In the genomic region with DNA sequence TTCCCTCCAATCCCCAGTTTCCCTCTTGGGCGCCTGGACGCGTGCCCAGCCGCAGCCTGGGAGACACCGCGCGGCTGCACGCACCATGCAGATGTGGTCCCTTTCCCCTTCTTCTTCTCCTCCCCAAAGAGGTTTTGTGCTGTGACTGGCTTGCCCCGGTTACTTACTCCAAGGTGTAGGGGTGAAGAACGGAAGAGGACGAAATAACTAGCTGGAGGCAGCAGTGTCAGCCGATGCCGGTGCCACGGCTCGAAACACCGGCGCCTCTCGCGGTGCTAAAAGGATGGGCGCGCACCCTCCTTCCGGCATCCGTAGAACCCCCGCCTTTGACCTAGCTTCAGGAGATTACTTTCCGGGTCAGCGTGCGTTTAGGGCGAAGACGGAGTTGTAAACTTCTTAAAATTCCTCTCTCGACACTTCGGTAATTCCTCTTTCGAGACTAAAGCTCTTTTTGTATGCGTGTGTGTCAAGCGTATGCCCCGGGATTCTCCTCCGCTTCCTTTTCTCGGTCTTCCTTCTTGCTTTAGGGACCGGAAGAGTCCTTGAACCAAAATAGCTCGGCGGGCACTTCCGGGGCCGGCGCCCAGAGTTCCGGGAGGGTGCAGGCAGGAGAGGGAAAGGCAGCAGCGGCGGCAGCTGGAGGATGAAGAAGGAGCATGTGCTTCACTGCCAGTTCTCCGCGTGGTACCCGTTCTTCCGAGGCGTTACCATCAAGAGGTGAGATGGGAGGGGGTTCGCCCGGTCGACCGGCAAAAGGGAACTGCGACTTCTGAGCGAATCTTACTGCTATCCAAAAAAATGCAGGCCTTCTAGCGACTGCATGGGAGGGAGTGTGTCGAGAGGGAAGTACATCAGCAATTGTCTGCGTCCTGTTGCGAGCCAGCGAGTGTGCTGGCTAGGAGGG, we compare ENCODE assay signal across 1 cellular context.
A peak's percentile ranks its signal among the peaks of the same experiment; 100 is the strongest.
TF ChIP-seq lines count a peak whose summit lies in the region.

A gene with protein sequence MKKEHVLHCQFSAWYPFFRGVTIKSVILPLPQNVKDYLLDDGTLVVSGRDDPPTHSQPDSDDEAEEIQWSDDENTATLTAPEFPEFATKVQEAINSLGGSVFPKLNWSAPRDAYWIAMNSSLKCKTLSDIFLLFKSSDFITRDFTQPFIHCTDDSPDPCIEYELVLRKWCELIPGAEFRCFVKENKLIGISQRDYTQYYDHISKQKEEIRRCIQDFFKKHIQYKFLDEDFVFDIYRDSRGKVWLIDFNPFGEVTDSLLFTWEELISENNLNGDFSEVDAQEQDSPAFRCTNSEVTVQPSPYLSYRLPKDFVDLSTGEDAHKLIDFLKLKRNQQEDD (plus strand): TSS at position 586 of the 904 bp plus-strand sequence. CDS start 58 bp downstream, at position 644.
A gene (minus strand): TSS at position 289 of the 904 bp plus-strand sequence. CDS start 9,600 bp downstream, outside the sequence.

TF ChIP-seq in HepG2, 621 proteins besides CTCF, POLR2A, EP300 and RAD21 (continued from another document and continues in another):
- TF ChIP-seq, protein P1, sequence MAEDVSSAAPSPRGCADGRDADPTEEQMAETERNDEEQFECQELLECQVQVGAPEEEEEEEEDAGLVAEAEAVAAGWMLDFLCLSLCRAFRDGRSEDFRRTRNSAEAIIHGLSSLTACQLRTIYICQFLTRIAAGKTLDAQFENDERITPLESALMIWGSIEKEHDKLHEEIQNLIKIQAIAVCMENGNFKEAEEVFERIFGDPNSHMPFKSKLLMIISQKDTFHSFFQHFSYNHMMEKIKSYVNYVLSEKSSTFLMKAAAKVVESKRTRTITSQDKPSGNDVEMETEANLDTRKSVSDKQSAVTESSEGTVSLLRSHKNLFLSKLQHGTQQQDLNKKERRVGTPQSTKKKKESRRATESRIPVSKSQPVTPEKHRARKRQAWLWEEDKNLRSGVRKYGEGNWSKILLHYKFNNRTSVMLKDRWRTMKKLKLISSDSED (CRISPR knock-in tag; IDR thresholded peaks at IDR 0.05) = no peak
- TF ChIP-seq ZIK1 (CRISPR knock-in tag; IDR thresholded peaks at IDR 0.05; ENCODE audit: borderline replicate concordance, low read depth) = no peak
- TF ChIP-seq RAD51 (IDR thresholded peaks at IDR 0.05; ENCODE audit: borderline replicate concordance) = no peak
- TF ChIP-seq RARA (CRISPR knock-in tag; IDR thresholded peaks at IDR 0.05) = no peak; the same call in none of the 2 replicates
- TF ChIP-seq ZNF430 (CRISPR knock-in tag; IDR thresholded peaks at IDR 0.05) = peak; percentile 60; the same call in 1 of the 2 replicates
- peak; percentile 88 for TF ChIP-seq SAP130 (CRISPR knock-in tag; IDR thresholded peaks at IDR 0.05; ENCODE audit: low read depth)
- TF ChIP-seq, protein P2, sequence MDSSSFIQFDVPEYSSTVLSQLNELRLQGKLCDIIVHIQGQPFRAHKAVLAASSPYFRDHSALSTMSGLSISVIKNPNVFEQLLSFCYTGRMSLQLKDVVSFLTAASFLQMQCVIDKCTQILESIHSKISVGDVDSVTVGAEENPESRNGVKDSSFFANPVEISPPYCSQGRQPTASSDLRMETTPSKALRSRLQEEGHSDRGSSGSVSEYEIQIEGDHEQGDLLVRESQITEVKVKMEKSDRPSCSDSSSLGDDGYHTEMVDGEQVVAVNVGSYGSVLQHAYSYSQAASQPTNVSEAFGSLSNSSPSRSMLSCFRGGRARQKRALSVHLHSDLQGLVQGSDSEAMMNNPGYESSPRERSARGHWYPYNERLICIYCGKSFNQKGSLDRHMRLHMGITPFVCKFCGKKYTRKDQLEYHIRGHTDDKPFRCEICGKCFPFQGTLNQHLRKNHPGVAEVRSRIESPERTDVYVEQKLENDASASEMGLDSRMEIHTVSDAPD (CRISPR knock-in tag; IDR thresholded peaks at IDR 0.05) = peak; percentile 30; the same call in 1 of the 2 replicates
- TF ChIP-seq ZSCAN29 (CRISPR knock-in tag; conservative IDR thresholded peaks at IDR 0.05) = no peak
- no peak for TF ChIP-seq ZNF879 (CRISPR knock-in tag; IDR thresholded peaks at IDR 0.05)
- no peak for TF ChIP-seq ZNF724P (CRISPR knock-in tag; IDR thresholded peaks at IDR 0.05; ENCODE audit: borderline replicate concordance)
- TF ChIP-seq KMT2A (CRISPR knock-in tag; IDR thresholded peaks at IDR 0.05) = peak; percentile 95
- TF ChIP-seq, protein P3, sequence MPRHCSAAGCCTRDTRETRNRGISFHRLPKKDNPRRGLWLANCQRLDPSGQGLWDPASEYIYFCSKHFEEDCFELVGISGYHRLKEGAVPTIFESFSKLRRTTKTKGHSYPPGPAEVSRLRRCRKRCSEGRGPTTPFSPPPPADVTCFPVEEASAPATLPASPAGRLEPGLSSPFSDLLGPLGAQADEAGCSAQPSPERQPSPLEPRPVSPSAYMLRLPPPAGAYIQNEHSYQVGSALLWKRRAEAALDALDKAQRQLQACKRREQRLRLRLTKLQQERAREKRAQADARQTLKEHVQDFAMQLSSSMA (CRISPR knock-in tag; IDR thresholded peaks at IDR 0.05) = no peak
- no peak for TF ChIP-seq ZNF468 (CRISPR knock-in tag; IDR thresholded peaks at IDR 0.05)
- TF ChIP-seq HDAC2 (CRISPR knock-in tag; IDR thresholded peaks at IDR 0.05) = peak; percentile 46
- no peak for TF ChIP-seq ZBTB3 (CRISPR knock-in tag; IDR thresholded peaks at IDR 0.05; ENCODE audit: borderline replicate concordance, low read depth)
- no peak for TF ChIP-seq ZNF282 (IDR thresholded peaks at IDR 0.05; ENCODE audit: partially characterized antibody)
- peak; percentile 32; the same call in 1 of the 2 replicates for TF ChIP-seq ZSCAN9 (CRISPR knock-in tag; IDR thresholded peaks at IDR 0.05; ENCODE audit: borderline replicate concordance)
- no peak for TF ChIP-seq SUZ12 (IDR thresholded peaks at IDR 0.05; ENCODE audit: low read depth, low read length)
- TF ChIP-seq, protein P4, sequence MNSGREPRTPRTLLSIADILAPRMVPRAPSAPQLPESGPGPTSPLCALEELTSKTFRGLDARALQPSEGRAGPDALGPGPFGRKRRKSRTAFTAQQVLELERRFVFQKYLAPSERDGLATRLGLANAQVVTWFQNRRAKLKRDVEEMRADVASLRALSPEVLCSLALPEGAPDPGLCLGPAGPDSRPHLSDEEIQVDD (CRISPR knock-in tag; IDR thresholded peaks at IDR 0.05; ENCODE audit: borderline replicate concordance) = no peak
- peak; percentile 52; the same call in 1 of the 2 replicates for TF ChIP-seq HMG20B (CRISPR knock-in tag; conservative IDR thresholded peaks at IDR 0.05)
- TF ChIP-seq JUND (CRISPR knock-in tag; IDR thresholded peaks at IDR 0.05) = no peak
- TF ChIP-seq IKZF4 (CRISPR knock-in tag; IDR thresholded peaks at IDR 0.05; ENCODE audit: borderline replicate concordance, low read depth, not compliant biosample characterization) = no peak
- TF ChIP-seq KAT7 (CRISPR knock-in tag; IDR thresholded peaks at IDR 0.05; ENCODE audit: borderline replicate concordance) = peak; percentile 41; the same call in 1 of the 2 replicates
- TF ChIP-seq AGO2 (optimal IDR thresholded peaks at IDR 0.05; ENCODE audit: low read depth, low read length) = no peak
- peak; percentile 55 for TF ChIP-seq ZNF891 (CRISPR knock-in tag; IDR thresholded peaks at IDR 0.05)
- no peak for TF ChIP-seq ZNF598 (CRISPR knock-in tag; IDR thresholded peaks at IDR 0.05; ENCODE audit: borderline replicate concordance)
- TF ChIP-seq RBFOX2 (IDR thresholded peaks at IDR 0.05; ENCODE audit: low read depth, low read length) = peak; percentile 43
- TF ChIP-seq, protein P5, sequence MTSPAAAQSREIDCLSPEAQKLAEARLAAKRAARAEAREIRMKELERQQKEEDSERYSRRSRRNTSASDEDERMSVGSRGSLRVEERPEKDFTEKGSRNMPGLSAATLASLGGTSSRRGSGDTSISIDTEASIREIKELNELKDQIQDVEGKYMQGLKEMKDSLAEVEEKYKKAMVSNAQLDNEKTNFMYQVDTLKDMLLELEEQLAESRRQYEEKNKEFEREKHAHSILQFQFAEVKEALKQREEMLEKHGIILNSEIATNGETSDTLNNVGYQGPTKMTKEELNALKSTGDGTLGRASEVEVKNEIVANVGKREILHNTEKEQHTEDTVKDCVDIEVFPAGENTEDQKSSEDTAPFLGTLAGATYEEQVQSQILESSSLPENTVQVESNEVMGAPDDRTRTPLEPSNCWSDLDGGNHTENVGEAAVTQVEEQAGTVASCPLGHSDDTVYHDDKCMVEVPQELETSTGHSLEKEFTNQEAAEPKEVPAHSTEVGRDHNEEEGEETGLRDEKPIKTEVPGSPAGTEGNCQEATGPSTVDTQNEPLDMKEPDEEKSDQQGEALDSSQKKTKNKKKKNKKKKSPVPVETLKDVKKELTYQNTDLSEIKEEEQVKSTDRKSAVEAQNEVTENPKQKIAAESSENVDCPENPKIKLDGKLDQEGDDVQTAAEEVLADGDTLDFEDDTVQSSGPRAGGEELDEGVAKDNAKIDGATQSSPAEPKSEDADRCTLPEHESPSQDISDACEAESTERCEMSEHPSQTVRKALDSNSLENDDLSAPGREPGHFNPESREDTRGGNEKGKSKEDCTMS (CRISPR knock-in tag; conservative IDR thresholded peaks at IDR 0.05) = no peak; the same call in 1 of the 2 replicates
- TF ChIP-seq, protein P6, sequence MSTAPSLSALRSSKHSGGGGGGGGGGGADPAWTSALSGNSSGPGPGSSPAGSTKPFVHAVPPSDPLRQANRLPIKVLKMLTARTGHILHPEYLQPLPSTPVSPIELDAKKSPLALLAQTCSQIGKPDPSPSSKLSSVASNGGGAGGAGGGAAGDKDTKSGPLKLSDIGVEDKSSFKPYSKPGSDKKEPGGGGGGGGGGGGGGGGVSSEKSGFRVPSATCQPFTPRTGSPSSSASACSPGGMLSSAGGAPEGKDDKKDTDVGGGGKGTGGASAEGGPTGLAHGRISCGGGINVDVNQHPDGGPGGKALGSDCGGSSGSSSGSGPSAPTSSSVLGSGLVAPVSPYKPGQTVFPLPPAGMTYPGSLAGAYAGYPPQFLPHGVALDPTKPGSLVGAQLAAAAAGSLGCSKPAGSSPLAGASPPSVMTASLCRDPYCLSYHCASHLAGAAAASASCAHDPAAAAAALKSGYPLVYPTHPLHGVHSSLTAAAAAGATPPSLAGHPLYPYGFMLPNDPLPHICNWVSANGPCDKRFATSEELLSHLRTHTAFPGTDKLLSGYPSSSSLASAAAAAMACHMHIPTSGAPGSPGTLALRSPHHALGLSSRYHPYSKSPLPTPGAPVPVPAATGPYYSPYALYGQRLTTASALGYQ (CRISPR knock-in tag; IDR thresholded peaks at IDR 0.05) = no peak; the same call in 1 of the 2 replicates
- TF ChIP-seq, protein P7, sequence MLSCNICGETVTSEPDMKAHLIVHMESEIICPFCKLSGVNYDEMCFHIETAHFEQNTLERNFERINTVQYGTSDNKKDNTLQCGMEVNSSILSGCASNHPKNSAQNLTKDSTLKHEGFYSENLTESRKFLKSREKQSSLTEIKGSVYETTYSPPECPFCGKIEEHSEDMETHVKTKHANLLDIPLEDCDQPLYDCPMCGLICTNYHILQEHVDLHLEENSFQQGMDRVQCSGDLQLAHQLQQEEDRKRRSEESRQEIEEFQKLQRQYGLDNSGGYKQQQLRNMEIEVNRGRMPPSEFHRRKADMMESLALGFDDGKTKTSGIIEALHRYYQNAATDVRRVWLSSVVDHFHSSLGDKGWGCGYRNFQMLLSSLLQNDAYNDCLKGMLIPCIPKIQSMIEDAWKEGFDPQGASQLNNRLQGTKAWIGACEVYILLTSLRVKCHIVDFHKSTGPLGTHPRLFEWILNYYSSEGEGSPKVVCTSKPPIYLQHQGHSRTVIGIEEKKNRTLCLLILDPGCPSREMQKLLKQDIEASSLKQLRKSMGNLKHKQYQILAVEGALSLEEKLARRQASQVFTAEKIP (CRISPR knock-in tag; IDR thresholded peaks at IDR 0.05; ENCODE audit: borderline replicate concordance) = no peak
- TF ChIP-seq, protein P8, sequence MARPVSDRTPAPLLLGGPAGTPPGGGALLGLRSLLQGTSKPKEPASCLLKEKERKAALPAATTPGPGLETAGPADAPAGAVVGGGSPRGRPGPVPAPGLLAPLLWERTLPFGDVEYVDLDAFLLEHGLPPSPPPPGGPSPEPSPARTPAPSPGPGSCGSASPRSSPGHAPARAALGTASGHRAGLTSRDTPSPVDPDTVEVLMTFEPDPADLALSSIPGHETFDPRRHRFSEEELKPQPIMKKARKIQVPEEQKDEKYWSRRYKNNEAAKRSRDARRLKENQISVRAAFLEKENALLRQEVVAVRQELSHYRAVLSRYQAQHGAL (CRISPR knock-in tag; IDR thresholded peaks at IDR 0.05; ENCODE audit: not compliant biosample characterization) = no peak
- TF ChIP-seq HOXA3 (CRISPR knock-in tag; IDR thresholded peaks at IDR 0.05) = peak; percentile 49; the same call in 1 of the 2 replicates
- no peak for TF ChIP-seq PCBP2 (optimal IDR thresholded peaks at IDR 0.05; ENCODE audit: low read depth, low read length, poor library complexity, severe bottlenecking)
- TF ChIP-seq, protein P9, sequence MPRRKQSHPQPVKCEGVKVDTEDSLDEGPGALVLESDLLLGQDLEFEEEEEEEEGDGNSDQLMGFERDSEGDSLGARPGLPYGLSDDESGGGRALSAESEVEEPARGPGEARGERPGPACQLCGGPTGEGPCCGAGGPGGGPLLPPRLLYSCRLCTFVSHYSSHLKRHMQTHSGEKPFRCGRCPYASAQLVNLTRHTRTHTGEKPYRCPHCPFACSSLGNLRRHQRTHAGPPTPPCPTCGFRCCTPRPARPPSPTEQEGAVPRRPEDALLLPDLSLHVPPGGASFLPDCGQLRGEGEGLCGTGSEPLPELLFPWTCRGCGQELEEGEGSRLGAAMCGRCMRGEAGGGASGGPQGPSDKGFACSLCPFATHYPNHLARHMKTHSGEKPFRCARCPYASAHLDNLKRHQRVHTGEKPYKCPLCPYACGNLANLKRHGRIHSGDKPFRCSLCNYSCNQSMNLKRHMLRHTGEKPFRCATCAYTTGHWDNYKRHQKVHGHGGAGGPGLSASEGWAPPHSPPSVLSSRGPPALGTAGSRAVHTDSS (CRISPR knock-in tag; conservative IDR thresholded peaks at IDR 0.05) = no peak
- no peak for TF ChIP-seq MZF1 (CRISPR knock-in tag; IDR thresholded peaks at IDR 0.05; ENCODE audit: borderline replicate concordance)
- TF ChIP-seq FOXJ3 (CRISPR knock-in tag; IDR thresholded peaks at IDR 0.05; ENCODE audit: borderline replicate concordance) = 0 out of 2 replicates have a peak, but pooled peaks have one; percentile 4
- TF ChIP-seq, protein P10, sequence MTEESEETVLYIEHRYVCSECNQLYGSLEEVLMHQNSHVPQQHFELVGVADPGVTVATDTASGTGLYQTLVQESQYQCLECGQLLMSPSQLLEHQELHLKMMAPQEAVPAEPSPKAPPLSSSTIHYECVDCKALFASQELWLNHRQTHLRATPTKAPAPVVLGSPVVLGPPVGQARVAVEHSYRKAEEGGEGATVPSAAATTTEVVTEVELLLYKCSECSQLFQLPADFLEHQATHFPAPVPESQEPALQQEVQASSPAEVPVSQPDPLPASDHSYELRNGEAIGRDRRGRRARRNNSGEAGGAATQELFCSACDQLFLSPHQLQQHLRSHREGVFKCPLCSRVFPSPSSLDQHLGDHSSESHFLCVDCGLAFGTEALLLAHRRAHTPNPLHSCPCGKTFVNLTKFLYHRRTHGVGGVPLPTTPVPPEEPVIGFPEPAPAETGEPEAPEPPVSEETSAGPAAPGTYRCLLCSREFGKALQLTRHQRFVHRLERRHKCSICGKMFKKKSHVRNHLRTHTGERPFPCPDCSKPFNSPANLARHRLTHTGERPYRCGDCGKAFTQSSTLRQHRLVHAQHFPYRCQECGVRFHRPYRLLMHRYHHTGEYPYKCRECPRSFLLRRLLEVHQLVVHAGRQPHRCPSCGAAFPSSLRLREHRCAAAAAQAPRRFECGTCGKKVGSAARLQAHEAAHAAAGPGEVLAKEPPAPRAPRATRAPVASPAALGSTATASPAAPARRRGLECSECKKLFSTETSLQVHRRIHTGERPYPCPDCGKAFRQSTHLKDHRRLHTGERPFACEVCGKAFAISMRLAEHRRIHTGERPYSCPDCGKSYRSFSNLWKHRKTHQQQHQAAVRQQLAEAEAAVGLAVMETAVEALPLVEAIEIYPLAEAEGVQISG (CRISPR knock-in tag; IDR thresholded peaks at IDR 0.05) = peak; percentile 80; the same call in 1 of the 2 replicates
- TF ChIP-seq ZNF761 (CRISPR knock-in tag; conservative IDR thresholded peaks at IDR 0.05) = no peak
- TF ChIP-seq DPF2 (CRISPR knock-in tag; IDR thresholded peaks at IDR 0.05; ENCODE audit: borderline replicate concordance, low read depth) = no peak
- TF ChIP-seq SALL2 (CRISPR knock-in tag; IDR thresholded peaks at IDR 0.05) = peak; percentile 53; the same call in 1 of the 2 replicates
- no peak for TF ChIP-seq ATF7 (IDR thresholded peaks at IDR 0.05)
- TF ChIP-seq ATF7 (CRISPR knock-in tag; IDR thresholded peaks at IDR 0.05) = no peak
